Comparison of ENCODE assay signal across 1 cellular context in genomic region chr5:106874974-106875373, GRCh38.
TF ChIP-seq lines count a peak whose summit lies in the region.

No MANE protein-coding gene starts in this region.

TF ChIP-seq in HepG2, 621 proteins besides CTCF, POLR2A, EP300 and RAD21:
- TF ChIP-seq HBP1 (CRISPR knock-in tag; IDR thresholded peaks at IDR 0.05; ENCODE audit: low read depth) (no peak), ZBTB40 (IDR thresholded peaks at IDR 0.05) (no peak), ZBTB40 (CRISPR knock-in tag; IDR thresholded peaks at IDR 0.05) (no peak), NCOA1 (CRISPR knock-in tag; IDR thresholded peaks at IDR 0.05) (no peak), TAF15 (IDR thresholded peaks at IDR 0.05; ENCODE audit: low read depth, low read length, poor library complexity, severe bottlenecking) (no peak), LCORL (IDR thresholded peaks at IDR 0.05) (no peak), LCORL (CRISPR knock-in tag; IDR thresholded peaks at IDR 0.05) (no peak), ZFP82 (CRISPR knock-in tag; IDR thresholded peaks at IDR 0.05; ENCODE audit: borderline replicate concordance) (no peak), ZNF251 (CRISPR knock-in tag; IDR thresholded peaks at IDR 0.05) (no peak), NRL (CRISPR knock-in tag; IDR thresholded peaks at IDR 0.05; ENCODE audit: borderline replicate concordance) (no peak), ZKSCAN1 (IDR thresholded peaks at IDR 0.05; ENCODE audit: low read length) (no peak), ZNF460 (CRISPR knock-in tag; IDR thresholded peaks at IDR 0.05; ENCODE audit: borderline replicate concordance) (no peak)
TF ChIP-seq in HepG2: peak in this region for 0.
